8 cellular contexts compared by ENCODE assay signal in genomic region chr7:76316984-76317781, GRCh38. TPM values are rescaled to one million over a fixed set of nuclear protein-coding genes. Genes with fewer than 3 reads are reported as not detected.
DNase-seq lines count a peak whose midpoint lies in the region; ATAC-seq and TF ChIP-seq lines count a peak whose summit lies in the region.

No MANE protein-coding gene starts in this region.

- no peaks in the 10 kb centered on the region for H3K79me2 ChIP-seq in Karpas-422 (ENCODE audit: low read length)

- peak overlapping the region; percentile 86 for H3K4me3 Mint-ChIP-seq in natural killer cell

- H3K9ac ChIP-seq in Karpas-422 (ENCODE audit: low read length): peak overlapping the region; percentile 75

- ATAC-seq in natural killer cell (no peak), GM21717 (IDR thresholded peaks at IDR 0.05; ENCODE audit: unreplicated experiment) (no peak)

- intact Hi-C loops in natural killer cell (cut with micrococcal nuclease): loop anchor here (10.0 kb wide), 1 partner anchor 272 kb away; the partner anchor contains the start of genes MDH2 and STYXL1

- H3K9me2 ChIP-seq in Karpas-422 (replicated peaks; ENCODE audit: insufficient read depth, low read length): no peaks in the 10 kb centered on the region

- no peaks in the 10 kb centered on the region for H3K27me3 ChIP-seq in Karpas-422 (ENCODE audit: low read length)

- in situ Hi-C loops in G401 (cut with HindIII; ENCODE audit: low sequenced_read_pairs): no loop called here

- H2AFZ ChIP-seq in Karpas-422 (ENCODE audit: low read length): peak overlapping the region; percentile 92; the same call in 1 of the 2 replicates

- H3K9me3 ChIP-seq in Karpas-422 (ENCODE audit: low read length): no peaks in the 10 kb centered on the region

- H3K4me1 ChIP-seq in Karpas-422 (ENCODE audit: low read length): peaks cover 29% of the 10 kb centered on the region

- no peaks in the 10 kb centered on the region for H3K36me3 Mint-ChIP-seq in natural killer cell

- POLR2A ChIA-PET in AG04449 (lab: Yijun Ruan, JAX): interaction anchor here (0.5 to 2.3 kb wide), 5 partner anchors 12 to 127 kb away, joined by 3 to 11 read pairs (median 3); no protein-coding TSS in a partner anchor

- CTCF ChIA-PET in AG04449 (lab: Yijun Ruan, JAX): interaction anchor here (0.7 to 13.2 kb wide), 12 partner anchors 9 to 150 kb away, joined by 3 to 345 read pairs (median 8); partner anchors contain the start of gene HSPB1

- H3K9me3 Mint-ChIP-seq in natural killer cell: no peaks in the 10 kb centered on the region

- no peaks in the 10 kb centered on the region; the same call in 1 of the 2 replicates for H4K20me1 ChIP-seq in Karpas-422 (ENCODE audit: insufficient read depth, low read depth, low read length)

- H3K27ac Mint-ChIP-seq in natural killer cell: peak overlapping the region; percentile 84 to 96

- H3K4me3 ChIP-seq in AG04449 (ENCODE audit: low read depth, low read length): peak overlapping the region; percentile 95
- H3K4me3 ChIP-seq in Karpas-422 (ENCODE audit: low read length): peak overlapping the region; percentile 76; the same call in 1 of the 2 replicates
- peak overlapping the region; percentile 91 for H3K4me3 ChIP-seq in coronary artery

- H3K27ac ChIP-seq in Karpas-422 (ENCODE audit: low read length) (peak overlapping the region; percentile 52; the same call in 1 of the 2 replicates), coronary artery (peak overlapping the region; percentile 98)

- peaks cover 22 to 29% of the 10 kb centered on the region in 2 donors for H3K4me1 Mint-ChIP-seq in natural killer cell

- TF ChIP-seq CTCF in AG04449 (IDR thresholded peaks at IDR 0.05; ENCODE audit: insufficient read depth, low read length, missing control alignments): no peak
- TF ChIP-seq CTCF in coronary artery (IDR thresholded peaks at IDR 0.05): no peak
- TF ChIP-seq CTCF in natural killer cell (IDR thresholded peaks at IDR 0.05): no peak

- H3K36me3 ChIP-seq in Karpas-422 (ENCODE audit: insufficient read depth, low read length): no peaks in the 10 kb centered on the region

- DNase-seq in AG04449 (ENCODE audit: low read depth, low spot score) (no peak), Karpas-422 (no peak), coronary artery (ENCODE audit: low spot score) (no peak), natural killer cell (no peak), retina (no peak), G401 (ENCODE audit: low spot score) (no peak)
- DNase-seq in stimulated activated CD4-positive, alpha-beta T cell treated with anti-CD3 and anti-CD28 coated beads, Interleukin-4, amount 100 ng/mL, for 24 hours: no peak

- no peaks in the 10 kb centered on the region for H3K27me3 Mint-ChIP-seq in natural killer cell (ENCODE audit: low read depth in 2 of 2)

- peak overlapping the region; percentile 90 for H3K4me2 ChIP-seq in Karpas-422 (ENCODE audit: low read depth, low read length, poor library complexity, severe bottlenecking)

RNA-seq across cellular contexts. Expression of gene HSPB1, which starts 14.7 kb away (rescaled TPM):
- 5.2 and 17.7 TPM in 2 replicates for total RNA-seq in Karpas-422 (2014; rRNA removed; shearing (Covaris generic); ENCODE audit: low replicate concordance)
- 10 to 100 TPM; 14.4 to 15.9 (median 14.7) TPM for total RNA-seq in natural killer cell
- 129 and 145 TPM in 2 replicates for total RNA-seq in G401 (2014; rRNA removed; shearing (Covaris generic))

RNA-seq across cellular contexts. Expression of gene YWHAG, which starts 41.6 kb away (rescaled TPM):
- total RNA-seq in Karpas-422 (2014; rRNA removed; shearing (Covaris generic); ENCODE audit: low replicate concordance): 49.1 and 64.1 TPM in 2 replicates
- total RNA-seq in natural killer cell: 10 to 100 TPM; 21.4 to 28.9 (median 27.4) TPM
- total RNA-seq in G401 (2014; rRNA removed; shearing (Covaris generic)): 88.9 and 113 TPM in 2 replicates
